In the genomic region with DNA sequence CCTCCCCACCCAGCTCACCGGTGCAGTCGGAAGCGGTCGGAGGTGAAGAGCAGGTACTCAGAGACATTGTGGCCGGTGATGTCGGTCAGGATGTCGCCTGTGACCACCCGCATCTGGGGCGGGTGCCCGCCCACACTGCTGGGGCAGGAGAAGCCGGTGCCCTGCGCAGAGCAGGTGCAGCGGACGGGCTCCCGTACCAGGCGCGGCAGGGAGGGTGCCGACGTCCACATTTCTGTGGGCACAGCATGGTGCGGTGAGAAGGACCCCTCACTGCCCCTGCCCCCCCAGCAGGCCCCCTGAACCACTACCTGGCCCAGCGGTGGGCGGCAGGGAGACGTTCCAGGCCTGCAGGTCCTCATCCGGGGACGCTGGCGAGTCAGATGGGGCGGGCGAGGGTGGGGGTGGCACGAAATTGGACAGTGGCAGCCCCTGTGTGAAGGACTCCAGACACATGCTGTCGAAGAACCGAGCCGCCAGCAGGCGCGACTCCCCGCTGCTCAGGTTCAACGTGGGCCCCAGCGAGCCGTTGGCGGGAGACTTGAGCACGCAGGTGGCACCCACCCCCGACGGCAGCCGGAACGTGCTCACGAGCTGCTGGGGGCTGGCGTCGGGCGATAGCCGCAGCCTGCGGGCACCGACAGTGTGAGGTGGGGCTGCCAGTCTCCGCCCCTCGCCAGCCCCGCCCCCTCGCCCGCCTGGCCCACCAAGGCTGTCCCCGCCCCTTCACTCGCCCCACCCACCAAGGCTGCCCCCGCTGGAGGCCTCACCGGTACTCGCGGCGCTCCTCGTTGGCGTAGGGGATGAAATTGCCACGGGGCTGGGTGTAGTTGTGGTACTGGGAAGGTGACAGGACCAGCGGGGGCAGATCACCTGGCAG, we compare ENCODE assay signal across 3 cellular contexts.
TF ChIP-seq lines count a peak whose summit lies in the region.

No MANE protein-coding gene starts in this region.

TF ChIP-seq in SK-N-SH, 30 proteins besides CTCF, POLR2A, EP300 and RAD21 (continues in another document):
- TF ChIP-seq CHD2 (IDR thresholded peaks at IDR 0.05; ENCODE audit: low read length, partially characterized antibody): no peak
- TF ChIP-seq RCOR1 (IDR thresholded peaks at IDR 0.05; ENCODE audit: low read length): no peak
- TF ChIP-seq GABPA (IDR thresholded peaks at IDR 0.05; ENCODE audit: low read depth): no peak
- TF ChIP-seq EZH2phosphoT487 (IDR thresholded peaks at IDR 0.05; ENCODE audit: borderline replicate concordance, low read depth): no peak
- no peak for TF ChIP-seq RFX5 (IDR thresholded peaks at IDR 0.05; ENCODE audit: low read length)
- TF ChIP-seq, protein P1, sequence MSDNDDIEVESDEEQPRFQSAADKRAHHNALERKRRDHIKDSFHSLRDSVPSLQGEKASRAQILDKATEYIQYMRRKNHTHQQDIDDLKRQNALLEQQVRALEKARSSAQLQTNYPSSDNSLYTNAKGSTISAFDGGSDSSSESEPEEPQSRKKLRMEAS (IDR thresholded peaks at IDR 0.05; ENCODE audit: low read depth): no peak
- TF ChIP-seq SMC3 (IDR thresholded peaks at IDR 0.05; ENCODE audit: low read depth, low read length): no peak
- TF ChIP-seq, protein P2, sequence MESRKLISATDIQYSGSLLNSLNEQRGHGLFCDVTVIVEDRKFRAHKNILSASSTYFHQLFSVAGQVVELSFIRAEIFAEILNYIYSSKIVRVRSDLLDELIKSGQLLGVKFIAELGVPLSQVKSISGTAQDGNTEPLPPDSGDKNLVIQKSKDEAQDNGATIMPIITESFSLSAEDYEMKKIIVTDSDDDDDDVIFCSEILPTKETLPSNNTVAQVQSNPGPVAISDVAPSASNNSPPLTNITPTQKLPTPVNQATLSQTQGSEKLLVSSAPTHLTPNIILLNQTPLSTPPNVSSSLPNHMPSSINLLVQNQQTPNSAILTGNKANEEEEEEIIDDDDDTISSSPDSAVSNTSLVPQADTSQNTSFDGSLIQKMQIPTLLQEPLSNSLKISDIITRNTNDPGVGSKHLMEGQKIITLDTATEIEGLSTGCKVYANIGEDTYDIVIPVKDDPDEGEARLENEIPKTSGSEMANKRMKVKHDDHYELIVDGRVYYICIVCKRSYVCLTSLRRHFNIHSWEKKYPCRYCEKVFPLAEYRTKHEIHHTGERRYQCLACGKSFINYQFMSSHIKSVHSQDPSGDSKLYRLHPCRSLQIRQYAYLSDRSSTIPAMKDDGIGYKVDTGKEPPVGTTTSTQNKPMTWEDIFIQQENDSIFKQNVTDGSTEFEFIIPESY (IDR thresholded peaks at IDR 0.05; ENCODE audit: borderline replicate concordance, low read depth): no peak
- TF ChIP-seq, protein P3, sequence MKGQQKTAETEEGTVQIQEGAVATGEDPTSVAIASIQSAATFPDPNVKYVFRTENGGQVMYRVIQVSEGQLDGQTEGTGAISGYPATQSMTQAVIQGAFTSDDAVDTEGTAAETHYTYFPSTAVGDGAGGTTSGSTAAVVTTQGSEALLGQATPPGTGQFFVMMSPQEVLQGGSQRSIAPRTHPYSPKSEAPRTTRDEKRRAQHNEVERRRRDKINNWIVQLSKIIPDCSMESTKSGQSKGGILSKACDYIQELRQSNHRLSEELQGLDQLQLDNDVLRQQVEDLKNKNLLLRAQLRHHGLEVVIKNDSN (IDR thresholded peaks at IDR 0.05; ENCODE audit: borderline replicate concordance, low read depth): no peak
- no peak for TF ChIP-seq NFIC (IDR thresholded peaks at IDR 0.05; ENCODE audit: borderline replicate concordance)
- no peak for TF ChIP-seq POLR2AphosphoS5 (IDR thresholded peaks at IDR 0.05; ENCODE audit: low read depth, low read length)

TF ChIP-seq in SK-N-SH treated with all-trans-retinoic acid at 6 μM for 48 hours, 23 proteins besides CTCF, POLR2A, EP300 and RAD21:
- TF ChIP-seq ISL1 (CRISPR knock-in tag; IDR thresholded peaks at IDR 0.05) (no peak), TOX (CRISPR knock-in tag; IDR thresholded peaks at IDR 0.05; ENCODE audit: borderline replicate concordance) (no peak), ESRRG (CRISPR knock-in tag; IDR thresholded peaks at IDR 0.05) (no peak), ZNF70 (CRISPR knock-in tag; IDR thresholded peaks at IDR 0.05) (no peak)

TF ChIP-seq in H1, 55 proteins besides CTCF, POLR2A, EP300 and RAD21:
- TF ChIP-seq, protein P4, sequence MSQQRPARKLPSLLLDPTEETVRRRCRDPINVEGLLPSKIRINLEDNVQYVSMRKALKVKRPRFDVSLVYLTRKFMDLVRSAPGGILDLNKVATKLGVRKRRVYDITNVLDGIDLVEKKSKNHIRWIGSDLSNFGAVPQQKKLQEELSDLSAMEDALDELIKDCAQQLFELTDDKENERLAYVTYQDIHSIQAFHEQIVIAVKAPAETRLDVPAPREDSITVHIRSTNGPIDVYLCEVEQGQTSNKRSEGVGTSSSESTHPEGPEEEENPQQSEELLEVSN (IDR thresholded peaks at IDR 0.05): peak; percentile 51
- TF ChIP-seq, protein P1 (IDR thresholded peaks at IDR 0.05): peak; percentile 51; the same call in 1 of the 2 replicates
- no peak for TF ChIP-seq CBX8 (IDR thresholded peaks at IDR 0.05; ENCODE audit: borderline replicate concordance, low read depth, low read length)
